In genomic region chr20:59222239-59222981, GRCh38 we compare ENCODE assay signal across 1 cellular context.
TF ChIP-seq lines count a peak whose summit lies in the region.

No MANE protein-coding gene starts in this region.

TF ChIP-seq in GM12878, 131 proteins besides CTCF, POLR2A, EP300 and RAD21:
- no peak for TF ChIP-seq HDAC6 (IDR thresholded peaks at IDR 0.05; ENCODE audit: unreplicated experiment)
- no peak for TF ChIP-seq PAX8 (IDR thresholded peaks at IDR 0.05)
- no peak for TF ChIP-seq DPF2 (IDR thresholded peaks at IDR 0.05)
- TF ChIP-seq NRF1 (conservative IDR thresholded peaks at IDR 0.05; ENCODE audit: low read depth, low read length): no peak
- TF ChIP-seq ZBTB11 (CRISPR knock-in tag; IDR thresholded peaks at IDR 0.05): no peak
- no peak for TF ChIP-seq CBX5 (IDR thresholded peaks at IDR 0.05; ENCODE audit: low read depth)
- no peak for TF ChIP-seq MYC (IDR thresholded peaks at IDR 0.05; ENCODE audit: insufficient read depth, insufficient read length, insufficient replicate concordance, low read length, severe bottlenecking)
- TF ChIP-seq GATAD2B (conservative IDR thresholded peaks at IDR 0.05; ENCODE audit: low read depth): no peak
- TF ChIP-seq NKRF (conservative IDR thresholded peaks at IDR 0.05): no peak
- no peak for TF ChIP-seq SRF (IDR thresholded peaks at IDR 0.05; ENCODE audit: low read depth in 2 of 2, low read length in 2 of 2)
- no peak for TF ChIP-seq SIX5 (IDR thresholded peaks at IDR 0.05; ENCODE audit: low read depth, low read length, severe bottlenecking)
- peak; percentile 19; the same call in 1 of the 2 replicates for TF ChIP-seq MXI1 (IDR thresholded peaks at IDR 0.05; ENCODE audit: low read depth, low read length)
- no peak for TF ChIP-seq NFIC (IDR thresholded peaks at IDR 0.05; ENCODE audit: low read depth, low read length)
- TF ChIP-seq ZBED1 (IDR thresholded peaks at IDR 0.05; ENCODE audit: borderline replicate concordance): no peak
- no peak for TF ChIP-seq ZNF217 (IDR thresholded peaks at IDR 0.05)
- TF ChIP-seq PRDM15 (CRISPR knock-in tag; IDR thresholded peaks at IDR 0.05): no peak
- TF ChIP-seq YY1 (IDR thresholded peaks at IDR 0.05; ENCODE audit: low read depth, low read length): peak; percentile 48; the same call in 1 of the 2 replicates
- no peak for TF ChIP-seq TARDBP (IDR thresholded peaks at IDR 0.05; ENCODE audit: borderline replicate concordance)
- no peak for TF ChIP-seq RFX5 (IDR thresholded peaks at IDR 0.05; ENCODE audit: low read depth, low read length)
- peak; percentile 49 for TF ChIP-seq SUZ12 (IDR thresholded peaks at IDR 0.05; ENCODE audit: unreplicated experiment)
- no peak for TF ChIP-seq TBL1XR1 (IDR thresholded peaks at IDR 0.05; ENCODE audit: low read depth, low read length)
- peak; percentile 77 for TF ChIP-seq SMC3 (IDR thresholded peaks at IDR 0.05; ENCODE audit: borderline replicate concordance, low read length)
- no peak for TF ChIP-seq SKIL (IDR thresholded peaks at IDR 0.05; ENCODE audit: low read depth, poor library complexity, severe bottlenecking)
- no peak for TF ChIP-seq HDGF (IDR thresholded peaks at IDR 0.05)
- TF ChIP-seq MLLT1 (IDR thresholded peaks at IDR 0.05): no peak
- 0 out of 4 replicates have a peak, but pooled peaks of 1 of the 2 experiments have one; percentile 11 for TF ChIP-seq BHLHE40 (IDR thresholded peaks at IDR 0.05; ENCODE audit: borderline replicate concordance in 1 of 2, low read depth in 2 of 2, low read length in 1 of 2)
